Comparison of ENCODE assay signal across 11 cellular contexts in the genomic region with DNA sequence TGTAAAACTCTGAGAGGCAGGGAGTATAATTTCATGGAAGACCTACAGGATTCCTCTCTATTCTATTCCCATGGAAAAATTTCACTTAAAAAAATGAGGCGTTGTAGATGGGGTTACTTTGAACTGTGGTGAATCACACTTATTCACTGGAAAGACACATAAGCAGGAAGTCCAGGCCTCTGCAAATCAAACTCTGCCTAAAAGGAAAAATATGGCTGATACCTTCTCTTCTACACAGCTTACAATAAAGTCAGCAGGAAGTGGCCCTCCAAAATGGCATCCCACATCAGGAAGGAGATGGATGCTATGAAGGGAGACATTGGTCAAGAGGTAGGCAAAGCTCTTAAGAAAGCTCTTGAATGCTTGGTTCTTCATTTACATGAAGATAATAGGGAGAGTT.
A peak's percentile ranks its signal among the peaks of the same experiment; 100 is the strongest.
DNase-seq lines count a peak whose midpoint lies in the region; ATAC-seq and TF ChIP-seq lines count a peak whose summit lies in the region.
"Had no signal": no experiment of that assay in that cellular context is flagged by ENCODE, and none has a peak within 500 bp of the region (broad histone marks: within the 10 kb centered on the region; RNA-seq: fewer than 3 reads in every experiment).

No MANE protein-coding gene starts in this region.

- TF ChIP-seq POLR2A in gastroesophageal sphincter (IDR thresholded peaks at IDR 0.05), result no peak
- no peak for TF ChIP-seq POLR2A in adrenal gland (IDR thresholded peaks at IDR 0.05)

- peaks cover 0 to 41% (median 20%) of the 10 kb centered on the region in 3 donors for H3K4me1 ChIP-seq in gastroesophageal sphincter
- H3K4me1 ChIP-seq in adrenal gland (replicated peaks in 1 of 2), result peaks cover 0 to 10% of the 10 kb centered on the region in 2 donors
- H3K4me1 ChIP-seq: prostate gland had no signal

- peak overlapping the region; percentile 99 for H3K27ac Mint-ChIP-seq in activated CD8-positive, alpha-beta memory T cell treated with anti-CD3 and anti-CD28 coated beads, Interleukin-2, amount 10 ng/mL, durations not matched to agents 7 days and 5 days
- H3K27ac Mint-ChIP-seq in activated CD8-positive, alpha-beta T cell treated with anti-CD3 and anti-CD28 coated beads for 36 hours, result peak overlapping the region; percentile 99
- H3K27ac Mint-ChIP-seq in stimulated activated naive CD8-positive, alpha-beta T cell treated with anti-CD3 and anti-CD28 coated beads, Interleukin-15, Interleukin-2, amounts not matched to agents 100 ng/mL and 50 ng/mL, for 24 hours, result peak overlapping the region; percentile 100

- H3K27me3 ChIP-seq in gastroesophageal sphincter (no peaks in the 10 kb centered on the region), adrenal gland (no peaks in the 10 kb centered on the region)

- H3K36me3 ChIP-seq in gastroesophageal sphincter (no peaks in the 10 kb centered on the region), adrenal gland (replicated peaks in 1 of 2) (no peaks in the 10 kb centered on the region)
- H3K36me3 ChIP-seq: prostate gland had no signal

- no peak for TF ChIP-seq EP300 in gastroesophageal sphincter (IDR thresholded peaks at IDR 0.05)

- H3K27me3 Mint-ChIP-seq in activated CD8-positive, alpha-beta memory T cell treated with anti-CD3 and anti-CD28 coated beads, Interleukin-2, amount 10 ng/mL, durations not matched to agents 7 days and 5 days, result no peaks in the 10 kb centered on the region
- no peaks in the 10 kb centered on the region for H3K27me3 Mint-ChIP-seq in activated CD8-positive, alpha-beta T cell treated with anti-CD3 and anti-CD28 coated beads for 36 hours
- no peaks in the 10 kb centered on the region for H3K27me3 Mint-ChIP-seq in stimulated activated naive CD8-positive, alpha-beta T cell treated with anti-CD3 and anti-CD28 coated beads, Interleukin-15, Interleukin-2, amounts not matched to agents 100 ng/mL and 50 ng/mL, for 24 hours

- H3K27ac ChIP-seq in gastroesophageal sphincter (no peak overlapping the region), adrenal gland (no peak overlapping the region)
- H3K27ac ChIP-seq: HL-60, prostate gland had no signal

- H3K4me3 ChIP-seq in gastroesophageal sphincter, result no peak overlapping the region
- H3K4me3 ChIP-seq in adrenal gland, result no peak overlapping the region
- H3K4me3 ChIP-seq: prostate gland had no signal

- WGBS in gastroesophageal sphincter (ENCODE audit: low coverage in 1 of 2), 2 donors, result 50 to 82% methylated on average over 1 of the region's 1 CpG
- 67 to 75% (median 70%) methylated on average over 1 of the region's 1 CpG for WGBS in adrenal gland, 4 donors

- H3K4me3 Mint-ChIP-seq in activated CD8-positive, alpha-beta memory T cell treated with anti-CD3 and anti-CD28 coated beads, Interleukin-2, amount 10 ng/mL, durations not matched to agents 7 days and 5 days, result peak overlapping the region; percentile 75
- H3K4me3 Mint-ChIP-seq in activated CD8-positive, alpha-beta T cell treated with anti-CD3 and anti-CD28 coated beads for 36 hours, result peak overlapping the region; percentile 77
- peak overlapping the region; percentile 84 for H3K4me3 Mint-ChIP-seq in stimulated activated naive CD8-positive, alpha-beta T cell treated with anti-CD3 and anti-CD28 coated beads, Interleukin-15, Interleukin-2, amounts not matched to agents 100 ng/mL and 50 ng/mL, for 24 hours

- TF ChIP-seq CTCF in activated CD8-positive, alpha-beta T cell treated with anti-CD3 and anti-CD28 coated beads for 36 hours (IDR thresholded peaks at IDR 0.05), result no peak
- TF ChIP-seq CTCF in gastroesophageal sphincter (IDR thresholded peaks at IDR 0.05) (no peak), adrenal gland (IDR thresholded peaks at IDR 0.05) (no peak)

- CTCF ChIA-PET in activated CD8-positive, alpha-beta memory T cell treated with anti-CD3 and anti-CD28 coated beads, Interleukin-2, amount 10 ng/mL, durations not matched to agents 7 days and 5 days (lab: Charles Lee), result interaction anchor here (1.3 kb wide), 2 partner anchors 36 to 47 kb away, joined by 3 to 4 read pairs; no protein-coding TSS in a partner anchor
- CTCF ChIA-PET in activated CD8-positive, alpha-beta T cell treated with anti-CD3 and anti-CD28 coated beads for 36 hours (lab: Charles Lee), result interaction anchor here (1.0 kb wide), 1 partner anchor 49 kb away, joined by 3 read pairs; no protein-coding TSS in a partner anchor

- no peak for DNase-seq in activated CD8-positive, alpha-beta memory T cell treated with anti-CD3 and anti-CD28 coated beads, Interleukin-2, amount 10 ng/mL, durations not matched to agents 7 days and 5 days
- DNase-seq in activated CD8-positive, alpha-beta memory T cell treated with anti-CD3 and anti-CD28 coated beads, Interleukin-2, amount 50 U/mL, for 4 hours, result no peak
- peak; percentile 53 for DNase-seq in activated CD8-positive, alpha-beta T cell treated with anti-CD3 and anti-CD28 coated beads for 36 hours
- DNase-seq in adrenal gland, result no peak
- DNase-seq: NCI-H345 had no signal

- peaks cover 90% of the 10 kb centered on the region for H3K4me1 Mint-ChIP-seq in activated CD8-positive, alpha-beta memory T cell treated with anti-CD3 and anti-CD28 coated beads, Interleukin-2, amount 10 ng/mL, durations not matched to agents 7 days and 5 days
- peaks cover 87% of the 10 kb centered on the region for H3K4me1 Mint-ChIP-seq in activated CD8-positive, alpha-beta T cell treated with anti-CD3 and anti-CD28 coated beads for 36 hours (ENCODE audit: low read depth)
- peaks cover 94% of the 10 kb centered on the region for H3K4me1 Mint-ChIP-seq in stimulated activated naive CD8-positive, alpha-beta T cell treated with anti-CD3 and anti-CD28 coated beads, Interleukin-15, Interleukin-2, amounts not matched to agents 100 ng/mL and 50 ng/mL, for 24 hours (ENCODE audit: low read depth)

- ATAC-seq in activated CD8-positive, alpha-beta memory T cell treated with anti-CD3 and anti-CD28 coated beads, Interleukin-2, amount 10 ng/mL, durations not matched to agents 7 days and 5 days, result peak; percentile 10
- peak; percentile 18 for ATAC-seq in activated CD8-positive, alpha-beta T cell treated with anti-CD3 and anti-CD28 coated beads for 36 hours
- ATAC-seq in gastroesophageal sphincter, result peak; percentile 27
- no peak for ATAC-seq in GM21825 (IDR thresholded peaks at IDR 0.05; ENCODE audit: unreplicated experiment)
- ATAC-seq in HG02852 (IDR thresholded peaks at IDR 0.05; ENCODE audit: unreplicated experiment), result no peak

- H3K36me3 Mint-ChIP-seq in activated CD8-positive, alpha-beta memory T cell treated with anti-CD3 and anti-CD28 coated beads, Interleukin-2, amount 10 ng/mL, durations not matched to agents 7 days and 5 days, result peaks cover 45% of the 10 kb centered on the region
- H3K36me3 Mint-ChIP-seq in activated CD8-positive, alpha-beta T cell treated with anti-CD3 and anti-CD28 coated beads for 36 hours (ENCODE audit: low read depth), result peaks cover 86% of the 10 kb centered on the region
- H3K36me3 Mint-ChIP-seq in stimulated activated naive CD8-positive, alpha-beta T cell treated with anti-CD3 and anti-CD28 coated beads, Interleukin-15, Interleukin-2, amounts not matched to agents 100 ng/mL and 50 ng/mL, for 24 hours (ENCODE audit: low read depth), result peaks cover 88% of the 10 kb centered on the region

- H3K9me3 ChIP-seq in gastroesophageal sphincter (no peaks in the 10 kb centered on the region), adrenal gland (replicated peaks in 1 of 3) (no peaks in the 10 kb centered on the region)
- H3K9me3 ChIP-seq: prostate gland had no signal

- POLR2A ChIA-PET in activated CD8-positive, alpha-beta T cell treated with anti-CD3 and anti-CD28 coated beads for 36 hours (lab: Charles Lee), result interaction anchor here (0.8 to 1.2 kb wide), 2 partner anchors 10 to 46 kb away, joined by 3 to 4 read pairs; no protein-coding TSS in a partner anchor

- intact Hi-C loops in activated CD8-positive, alpha-beta T cell treated with anti-CD3 and anti-CD28 coated beads for 36 hours (cut with micrococcal nuclease), result no loop called here
- intact Hi-C loops in adrenal gland (cut with DNase I), result no loop called here

- H3K9me3 Mint-ChIP-seq in activated CD8-positive, alpha-beta memory T cell treated with anti-CD3 and anti-CD28 coated beads, Interleukin-2, amount 10 ng/mL, durations not matched to agents 7 days and 5 days (ENCODE audit: low read depth), result no peaks in the 10 kb centered on the region
- no peaks in the 10 kb centered on the region for H3K9me3 Mint-ChIP-seq in activated CD8-positive, alpha-beta T cell treated with anti-CD3 and anti-CD28 coated beads for 36 hours
- no peaks in the 10 kb centered on the region for H3K9me3 Mint-ChIP-seq in stimulated activated naive CD8-positive, alpha-beta T cell treated with anti-CD3 and anti-CD28 coated beads, Interleukin-15, Interleukin-2, amounts not matched to agents 100 ng/mL and 50 ng/mL, for 24 hours

Comparison
In these comparisons a context has a peak if more than half of its experiments do, and no peak if none do; other contexts are left out.
1. ATAC-seq: peak in activated CD8-positive, alpha-beta memory T cell treated with anti-CD3 and anti-CD28 coated beads, Interleukin-2, amount 10 ng/mL, durations not matched to agents 7 days and 5 days (single experiment), activated CD8-positive, alpha-beta T cell treated with anti-CD3 and anti-CD28 coated beads for 36 hours (single experiment) and gastroesophageal sphincter (single experiment); none in GM21825 (single experiment) and HG02852 (single experiment).
2. Peak in every context shown above with its lines, with median percentiles within 50 percentile points of each other: H3K27ac Mint-ChIP-seq and H3K4me3 Mint-ChIP-seq.